Comparison of ENCODE assay signal across 1 cellular context in the genomic region with DNA sequence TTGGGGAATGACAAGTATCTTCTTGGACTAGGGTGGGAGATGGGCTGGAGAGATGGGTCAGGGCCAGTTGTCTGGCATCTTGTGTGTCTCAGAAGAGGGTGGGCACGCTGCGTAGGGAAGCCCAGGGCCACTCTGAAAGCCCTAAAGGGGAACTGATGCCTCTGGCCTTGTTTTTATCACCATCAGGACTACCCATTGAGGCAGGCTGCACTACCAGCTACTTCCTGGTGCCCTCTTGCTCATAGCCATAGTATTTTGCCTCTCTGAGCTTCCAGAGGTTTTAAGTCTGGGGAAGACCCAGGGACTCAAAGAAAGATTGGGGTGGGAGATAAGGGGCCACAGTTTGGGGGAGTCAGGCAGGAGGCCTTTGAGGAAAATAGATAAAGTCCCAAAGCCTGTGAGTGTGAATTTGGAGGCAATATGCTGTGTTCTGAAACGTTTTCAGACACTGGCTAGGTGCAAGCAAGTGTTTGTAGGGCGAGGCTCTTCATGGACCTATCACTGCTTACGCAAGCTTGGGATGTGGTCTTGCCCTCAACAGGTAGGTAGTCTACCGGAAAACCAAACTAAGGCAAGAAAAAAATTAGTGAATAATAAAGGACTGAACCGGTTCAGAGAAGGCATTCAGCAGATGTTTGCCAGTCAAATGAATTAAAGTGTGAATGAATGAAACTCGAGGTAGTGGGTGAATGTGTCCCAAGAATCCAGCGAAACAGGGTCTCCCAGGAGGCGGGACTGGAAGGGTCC.
TF ChIP-seq lines count a peak whose summit lies in the region.

No MANE protein-coding gene starts in this region.

TF ChIP-seq in K562, 482 proteins besides CTCF, POLR2A, EP300 and RAD21 (continued from another document):
- no peak for TF ChIP-seq ZBTB40 (IDR thresholded peaks at IDR 0.05)
- no peak for TF ChIP-seq ZBTB40 (CRISPR knock-in tag; IDR thresholded peaks at IDR 0.05)
- TF ChIP-seq ZNF449 (CRISPR knock-in tag; IDR thresholded peaks at IDR 0.05): no peak
- no peak for TF ChIP-seq ZNF431 (CRISPR knock-in tag; IDR thresholded peaks at IDR 0.05)
- no peak for TF ChIP-seq RBM15 (IDR thresholded peaks at IDR 0.05; ENCODE audit: insufficient read depth, low read length)
- TF ChIP-seq, protein P1, sequence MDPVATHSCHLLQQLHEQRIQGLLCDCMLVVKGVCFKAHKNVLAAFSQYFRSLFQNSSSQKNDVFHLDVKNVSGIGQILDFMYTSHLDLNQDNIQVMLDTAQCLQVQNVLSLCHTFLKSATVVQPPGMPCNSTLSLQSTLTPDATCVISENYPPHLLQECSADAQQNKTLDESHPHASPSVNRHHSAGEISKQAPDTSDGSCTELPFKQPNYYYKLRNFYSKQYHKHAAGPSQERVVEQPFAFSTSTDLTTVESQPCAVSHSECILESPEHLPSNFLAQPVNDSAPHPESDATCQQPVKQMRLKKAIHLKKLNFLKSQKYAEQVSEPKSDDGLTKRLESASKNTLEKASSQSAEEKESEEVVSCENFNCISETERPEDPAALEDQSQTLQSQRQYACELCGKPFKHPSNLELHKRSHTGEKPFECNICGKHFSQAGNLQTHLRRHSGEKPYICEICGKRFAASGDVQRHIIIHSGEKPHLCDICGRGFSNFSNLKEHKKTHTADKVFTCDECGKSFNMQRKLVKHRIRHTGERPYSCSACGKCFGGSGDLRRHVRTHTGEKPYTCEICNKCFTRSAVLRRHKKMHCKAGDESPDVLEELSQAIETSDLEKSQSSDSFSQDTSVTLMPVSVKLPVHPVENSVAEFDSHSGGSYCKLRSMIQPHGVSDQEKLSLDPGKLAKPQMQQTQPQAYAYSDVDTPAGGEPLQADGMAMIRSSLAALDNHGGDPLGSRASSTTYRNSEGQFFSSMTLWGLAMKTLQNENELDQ (CRISPR knock-in tag; IDR thresholded peaks at IDR 0.05; ENCODE audit: borderline replicate concordance): no peak
- TF ChIP-seq ZNF239 (CRISPR knock-in tag; IDR thresholded peaks at IDR 0.05): no peak
- no peak for TF ChIP-seq RERE (CRISPR knock-in tag; IDR thresholded peaks at IDR 0.05; ENCODE audit: borderline replicate concordance)
- TF ChIP-seq SP2 (IDR thresholded peaks at IDR 0.05; ENCODE audit: extremely low read depth, low read depth, low read length, poor library complexity, severe bottlenecking): no peak
- TF ChIP-seq, protein P2, sequence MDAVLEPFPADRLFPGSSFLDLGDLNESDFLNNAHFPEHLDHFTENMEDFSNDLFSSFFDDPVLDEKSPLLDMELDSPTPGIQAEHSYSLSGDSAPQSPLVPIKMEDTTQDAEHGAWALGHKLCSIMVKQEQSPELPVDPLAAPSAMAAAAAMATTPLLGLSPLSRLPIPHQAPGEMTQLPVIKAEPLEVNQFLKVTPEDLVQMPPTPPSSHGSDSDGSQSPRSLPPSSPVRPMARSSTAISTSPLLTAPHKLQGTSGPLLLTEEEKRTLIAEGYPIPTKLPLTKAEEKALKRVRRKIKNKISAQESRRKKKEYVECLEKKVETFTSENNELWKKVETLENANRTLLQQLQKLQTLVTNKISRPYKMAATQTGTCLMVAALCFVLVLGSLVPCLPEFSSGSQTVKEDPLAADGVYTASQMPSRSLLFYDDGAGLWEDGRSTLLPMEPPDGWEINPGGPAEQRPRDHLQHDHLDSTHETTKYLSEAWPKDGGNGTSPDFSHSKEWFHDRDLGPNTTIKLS (IDR thresholded peaks at IDR 0.05; ENCODE audit: borderline replicate concordance, low read depth): no peak
